ENCODE assay signal across 26 cellular contexts in the genomic region with DNA sequence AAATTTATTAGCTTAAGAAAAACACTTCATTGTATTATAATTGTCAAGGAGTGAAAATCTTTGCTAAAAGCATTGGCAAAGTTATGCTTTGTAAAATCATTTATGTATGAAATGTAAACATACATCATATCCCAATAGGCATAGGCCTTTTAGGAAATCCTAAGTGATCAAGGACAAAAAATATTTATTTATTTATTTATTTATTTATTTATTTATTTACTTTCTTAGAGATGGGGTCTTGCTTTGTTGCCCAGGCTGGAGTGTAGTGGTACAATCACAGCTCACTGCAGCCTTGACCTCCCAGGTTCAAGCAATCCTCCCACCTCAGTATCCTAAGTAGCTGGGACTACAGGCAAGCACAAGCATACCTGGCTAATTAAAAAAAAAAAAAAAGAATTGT. TPM values are rescaled to one million over a fixed set of nuclear protein-coding genes. Genes with fewer than 3 reads are reported as not detected.
"Had no signal": no experiment of that assay in that cellular context is flagged by ENCODE, and none has a peak within 500 bp of the region (broad histone marks: within the 10 kb centered on the region; RNA-seq: fewer than 3 reads in every experiment).

No MANE protein-coding gene starts in this region.

- H3K4me1 ChIP-seq: colonic mucosa, esophagus muscularis mucosa, gastrocnemius medialis, gastroesophageal sphincter, heart left ventricle, heart right ventricle had no signal

- H3K4me3 ChIP-seq: colonic mucosa, coronary artery, dorsolateral prefrontal cortex, esophagus muscularis mucosa, esophagus squamous epithelium, gastrocnemius medialis, gastroesophageal sphincter, heart left ventricle, heart right ventricle had no signal

- H3K27ac ChIP-seq: colonic mucosa, coronary artery, dorsolateral prefrontal cortex, esophagus muscularis mucosa, foreskin keratinocyte, gastrocnemius medialis, gastroesophageal sphincter, heart left ventricle, heart right ventricle had no signal

- H3K27me3 ChIP-seq: colonic mucosa, gastrocnemius medialis, gastroesophageal sphincter, heart left ventricle, heart right ventricle had no signal

- DNase-seq: colonic mucosa; cortex of kidney; dermis blood vessel endothelial cell; dorsolateral prefrontal cortex; effector CD4-positive, alpha-beta T cell; effector CD8-positive, alpha-beta T cell; effector memory CD4-positive, alpha-beta T cell; effector memory CD8-positive, alpha-beta T cell; endodermal cell; erythroblast; esophagus squamous epithelium; foreskin keratinocyte; foreskin melanocyte; gastrocnemius medialis; glutamatergic neuron; head of caudate nucleus; heart left ventricle; heart right ventricle had no signal

- H3K9me3 ChIP-seq: gastrocnemius medialis had no signal

- H3K36me3 ChIP-seq: colonic mucosa, esophagus muscularis mucosa, esophagus squamous epithelium, gastrocnemius medialis, gastroesophageal sphincter, heart left ventricle, heart right ventricle had no signal

- ATAC-seq: effector memory CD8-positive, alpha-beta T cell; esophagus mucosa; foreskin keratinocyte; gastrocnemius medialis; gastroesophageal sphincter; heart left ventricle; heart right ventricle had no signal

- FAIRE-seq: colon, endometrium, endothelial cell of umbilical vein, frontal cortex had no signal

RNA-seq across cellular contexts. Expression of gene DLGAP5, which starts 32.0 kb away (rescaled TPM):
- total RNA-seq: gastrocnemius medialis had no signal
